15 cellular contexts compared by ENCODE assay signal in the genomic region with DNA sequence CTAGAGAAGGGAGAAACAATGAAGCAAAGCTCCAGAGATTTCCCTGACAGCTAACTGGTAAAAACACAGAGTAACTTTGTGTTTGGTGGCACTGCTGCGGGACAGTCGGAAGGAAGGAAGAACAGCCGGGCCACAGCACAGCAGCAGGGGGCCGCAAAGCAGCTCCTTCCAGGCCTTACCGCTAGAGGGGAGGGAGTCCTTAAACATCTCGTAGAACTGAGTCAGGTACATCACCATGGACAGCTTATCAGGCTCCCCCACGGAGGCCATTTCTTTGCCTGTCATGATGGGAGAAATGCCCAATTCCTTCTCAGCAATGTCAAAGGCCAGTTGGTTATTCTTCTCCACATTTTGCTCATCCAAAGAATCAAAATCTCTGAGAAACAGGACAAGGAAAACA.
A peak's percentile ranks its signal among the peaks of the same experiment; 100 is the strongest.
DNase-seq lines count a peak whose midpoint lies in the region; ATAC-seq and TF ChIP-seq lines count a peak whose summit lies in the region.
"Had no signal": no experiment of that assay in that cellular context is flagged by ENCODE, and none has a peak within 500 bp of the region (broad histone marks: within the 10 kb centered on the region; RNA-seq: fewer than 3 reads in every experiment).

No MANE protein-coding gene starts in this region.

- no peak for ATAC-seq in HG02840 (IDR thresholded peaks at IDR 0.05; ENCODE audit: low FRiP score, unreplicated experiment)
- ATAC-seq: left lung had no signal

- H3K4me3 ChIP-seq in astrocyte of the cerebellum (ENCODE audit: low read depth, low read length) (no peak overlapping the region), fibroblast of the aortic adventitia (ENCODE audit: low read depth, low read length) (no peak overlapping the region), parathyroid adenoma (ENCODE audit: low read depth, low read length) (no peak overlapping the region)
- H3K4me3 ChIP-seq: left lung, ovary had no signal

- TF ChIP-seq CTCF in astrocyte of the cerebellum (IDR thresholded peaks at IDR 0.05; ENCODE audit: low read depth, low read length, missing control alignments) (peak; percentile 59), fibroblast of the aortic adventitia (IDR thresholded peaks at IDR 0.05; ENCODE audit: insufficient read depth, low read length) (peak; percentile 27), parathyroid adenoma (IDR thresholded peaks at IDR 0.05) (no peak)

- H3K4me1 ChIP-seq in parathyroid adenoma, result peaks cover 20% of the 10 kb centered on the region
- H3K4me1 ChIP-seq: left lung had no signal

- no peak overlapping the region for H3K27ac ChIP-seq in parathyroid adenoma
- H3K27ac ChIP-seq: left lung, ovary had no signal

- H3K9me3 ChIP-seq in parathyroid adenoma (ENCODE audit: control insufficient read depth, low read length), result no peaks in the 10 kb centered on the region
- H3K9me3 ChIP-seq: left lung, ovary had no signal

- in situ Hi-C loops in G401 (cut with HindIII; ENCODE audit: low sequenced_read_pairs) (loop anchor here (25.0 kb wide), 1 partner anchor 123 kb away; the partner anchor contains the start of gene MICAL3), astrocyte of the cerebellum (cut with HindIII; ENCODE audit: low sequenced_read_pairs) (no loop called here)

- H3K79me2 ChIP-seq in parathyroid adenoma, result peaks cover 4% of the 10 kb centered on the region

- peak overlapping the region; percentile 20 for H3K4me2 ChIP-seq in parathyroid adenoma (ENCODE audit: low read length)

- DNase-seq in G401 (ENCODE audit: low spot score) (peak; percentile 66), astrocyte of the cerebellum (ENCODE audit: low read depth) (no peak), fibroblast of the aortic adventitia (ENCODE audit: low read depth) (no peak), cerebellar cortex (ENCODE audit: low spot score) (no peak), kidney tubule cell (ENCODE audit: low spot score) (no peak)
- no peak for DNase-seq in stimulated activated CD4-positive, alpha-beta T cell treated with anti-CD3 and anti-CD28 coated beads, Interleukin-2, amount 100 ng/mL, for 24 hours
- DNase-seq: activated CD4-positive, CD25-positive, alpha-beta regulatory T cell treated with anti-CD3 and anti-CD28 coated beads, Interleukin-2, amount 50 U/mL, for 72 hours; CD8-positive, alpha-beta memory T cell; NCI-H2081 treated with DMSO at 0.1 percent for 48 hours; ovary; stimulated activated CD4-positive, alpha-beta T cell treated with anti-CD3 and anti-CD28 coated beads, Interleukin-2, amount 100 ng/mL, for 48 hours; stimulated activated naive CD4-positive, alpha-beta T cell treated with Interleukin-2 at 50 U/mL for 16 hours had no signal

- H2AFZ ChIP-seq in parathyroid adenoma, result no peak overlapping the region

- no peak overlapping the region for H3K9ac ChIP-seq in parathyroid adenoma

- no peaks in the 10 kb centered on the region for H3K36me3 ChIP-seq in parathyroid adenoma (ENCODE audit: control insufficient read depth, insufficient read depth, low read length)
- H3K36me3 ChIP-seq: ovary had no signal

- H3K27me3 ChIP-seq in parathyroid adenoma (ENCODE audit: control insufficient read depth, insufficient read depth, low read length), result no peaks in the 10 kb centered on the region
- H3K27me3 ChIP-seq: ovary had no signal
